In the genomic region with DNA sequence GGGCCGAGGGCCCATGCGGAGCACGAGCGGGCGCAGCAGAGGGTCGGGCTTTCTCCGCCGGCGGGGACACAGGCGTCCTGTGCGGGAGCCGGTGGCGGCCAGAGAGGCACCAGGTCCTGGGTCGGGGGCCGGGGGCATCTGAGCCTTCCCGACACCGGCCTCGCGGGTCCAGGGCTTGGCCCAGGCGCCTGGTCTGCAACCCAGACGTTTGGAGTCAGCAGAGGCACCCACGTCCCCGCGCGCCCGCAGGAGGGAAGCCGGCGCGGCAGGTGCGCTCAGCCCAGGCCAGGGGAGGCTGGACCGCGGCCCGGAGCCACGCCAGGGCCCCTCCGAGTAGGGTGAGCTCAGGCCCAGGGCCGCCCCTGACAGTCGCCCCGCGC, we compare ENCODE assay signal across 1 cellular context.
A peak's percentile ranks its signal among the peaks of the same experiment; 100 is the strongest.
TF ChIP-seq lines count a peak whose summit lies in the region.

No MANE protein-coding gene starts in this region.

TF ChIP-seq in K562, 482 proteins besides CTCF, POLR2A, EP300 and RAD21 (continued from another document):
- TF ChIP-seq, protein P1, sequence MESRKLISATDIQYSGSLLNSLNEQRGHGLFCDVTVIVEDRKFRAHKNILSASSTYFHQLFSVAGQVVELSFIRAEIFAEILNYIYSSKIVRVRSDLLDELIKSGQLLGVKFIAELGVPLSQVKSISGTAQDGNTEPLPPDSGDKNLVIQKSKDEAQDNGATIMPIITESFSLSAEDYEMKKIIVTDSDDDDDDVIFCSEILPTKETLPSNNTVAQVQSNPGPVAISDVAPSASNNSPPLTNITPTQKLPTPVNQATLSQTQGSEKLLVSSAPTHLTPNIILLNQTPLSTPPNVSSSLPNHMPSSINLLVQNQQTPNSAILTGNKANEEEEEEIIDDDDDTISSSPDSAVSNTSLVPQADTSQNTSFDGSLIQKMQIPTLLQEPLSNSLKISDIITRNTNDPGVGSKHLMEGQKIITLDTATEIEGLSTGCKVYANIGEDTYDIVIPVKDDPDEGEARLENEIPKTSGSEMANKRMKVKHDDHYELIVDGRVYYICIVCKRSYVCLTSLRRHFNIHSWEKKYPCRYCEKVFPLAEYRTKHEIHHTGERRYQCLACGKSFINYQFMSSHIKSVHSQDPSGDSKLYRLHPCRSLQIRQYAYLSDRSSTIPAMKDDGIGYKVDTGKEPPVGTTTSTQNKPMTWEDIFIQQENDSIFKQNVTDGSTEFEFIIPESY (CRISPR knock-in tag; IDR thresholded peaks at IDR 0.05) = peak; percentile 65
- TF ChIP-seq NR3C1 (CRISPR knock-in tag; IDR thresholded peaks at IDR 0.05) = no peak
- TF ChIP-seq ZNF146 (CRISPR knock-in tag; IDR thresholded peaks at IDR 0.05; ENCODE audit: unreplicated experiment) = no peak
- no peak for TF ChIP-seq PML (IDR thresholded peaks at IDR 0.05; ENCODE audit: low read length)
